ENCODE assay signal across 8 cellular contexts in the genomic region with DNA sequence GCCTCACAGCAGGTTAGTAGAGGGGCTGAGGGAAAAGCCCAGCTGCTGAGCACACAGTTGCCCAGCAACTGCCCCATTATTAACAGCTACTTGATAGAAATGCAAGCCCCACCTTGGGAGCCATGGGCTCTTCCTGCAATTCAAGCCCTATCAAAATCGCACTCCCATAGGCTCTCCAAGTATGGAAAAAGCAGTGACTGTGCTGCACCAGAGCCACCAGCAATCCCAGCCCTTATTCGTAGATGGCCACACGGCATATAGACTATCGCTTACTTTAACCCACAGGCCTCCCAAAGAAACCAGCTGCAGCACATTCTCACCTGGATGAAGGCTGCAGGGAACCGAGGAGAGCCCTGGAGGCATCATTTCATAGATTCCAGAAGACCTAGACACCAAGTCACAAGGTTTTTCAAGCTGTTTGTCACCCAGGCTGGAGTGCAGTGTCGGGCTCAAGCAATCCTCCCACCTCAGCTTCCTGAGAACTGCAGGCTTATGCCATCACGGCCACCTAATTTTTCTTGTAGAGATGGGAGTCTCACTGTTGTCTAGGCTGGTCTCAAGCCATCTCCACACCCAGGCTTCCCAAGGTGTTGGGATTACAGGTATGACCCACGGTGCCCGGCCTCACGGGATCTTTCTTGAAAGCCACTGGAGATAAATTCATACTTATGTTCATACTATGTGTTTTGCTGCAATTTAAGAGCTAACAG. TPM values are rescaled to one million over a fixed set of nuclear protein-coding genes. Genes with fewer than 3 reads are reported as not detected.
DNase-seq lines count a peak whose midpoint lies in the region; ATAC-seq and TF ChIP-seq lines count a peak whose summit lies in the region.

No MANE protein-coding gene starts in this region.

- H4K8ac ChIP-seq in H9 (replicated peaks; ENCODE audit: insufficient read length, low read depth, low read length) = no peak overlapping the region

- CTCF ChIA-PET in A673 (lab: Charles Lee) = no interaction called here

- H3K23ac ChIP-seq in H9 (ENCODE audit: insufficient read length, low read depth, low read length) = no peak overlapping the region

- no peak overlapping the region for H2BK120ac ChIP-seq in H9 (ENCODE audit: low read depth, low read length, poor library complexity, severe bottlenecking)

- no CpG with 5 or more reads among the region's 10 CpGs for WGBS in H9 (ENCODE audit: extremely low coverage, insufficient read length, low lambda C conversion rate)

- H3K9me3 ChIP-seq in A673 (ENCODE audit: low read depth, low read length, poor library complexity, severe bottlenecking) (no peaks in the 10 kb centered on the region), H9 (ENCODE audit: control insufficient read depth, low read depth, low read length) (no peaks in the 10 kb centered on the region), T-helper 17 cell (ENCODE audit: control insufficient read depth, low read length, poor library complexity, severe bottlenecking) (no peaks in the 10 kb centered on the region), iPS-18a (ENCODE audit: control insufficient read depth, low read depth, low read length) (no peaks in the 10 kb centered on the region)

- H3K36me3 ChIP-seq in A673 (ENCODE audit: insufficient read depth, low read length, poor library complexity, severe bottlenecking) (peaks cover 60% of the 10 kb centered on the region), iPS-18a (ENCODE audit: control insufficient read depth, low read depth, low read length) (peaks cover 60% of the 10 kb centered on the region)

- H2AFZ ChIP-seq in H9 (ENCODE audit: low read length) = no peak overlapping the region

- H3K79me2 ChIP-seq in H9 (ENCODE audit: insufficient read depth, low read length) = no peaks in the 10 kb centered on the region

- H2AK5ac ChIP-seq in H9 (ENCODE audit: insufficient read length, low read length) = no peak overlapping the region

- H4K20me1 ChIP-seq in H9 (ENCODE audit: control insufficient read depth, insufficient read depth, insufficient read length) = no peaks in the 10 kb centered on the region

- no peaks in the 10 kb centered on the region for H3K9me3 Mint-ChIP-seq in H9

- peak overlapping the region in 1 of 2 experiments; percentile 18; a peak in 1 of 5 replicates for H3K4me3 Mint-ChIP-seq in H9
- peak overlapping the region; percentile 25 for H3K4me3 Mint-ChIP-seq in T-helper 17 cell

- intact Hi-C loops in A673 (cut with micrococcal nuclease; ENCODE audit: unreplicated experiment) = loop anchor here (2.0 kb wide), 1 partner anchor 226 kb away; no protein-coding TSS in a partner anchor

- peak overlapping the region; percentile 48 to 97 (median 96); a peak in 4 of 7 replicates for H3K27ac Mint-ChIP-seq in H9
- peak overlapping the region; percentile 96 for H3K27ac Mint-ChIP-seq in T-helper 17 cell

- no peak overlapping the region for H3K4me3 ChIP-seq in A673 (ENCODE audit: low read depth, low read length, poor library complexity, severe bottlenecking)
- no peak overlapping the region for H3K4me3 ChIP-seq in iPS-18a (ENCODE audit: low read length)

- H3K4me2 ChIP-seq in H9 (ENCODE audit: insufficient read depth, insufficient read length, low read length) = no peak overlapping the region

- H3K27ac ChIP-seq in A673 (ENCODE audit: low read depth, low read length, poor library complexity, severe bottlenecking) = peak overlapping the region; percentile 10
- H3K27ac ChIP-seq in H9 (ENCODE audit: insufficient read length, low read depth, low read length) = no peak overlapping the region
- H3K27ac ChIP-seq in iPS-18a (ENCODE audit: low read length) = peak overlapping the region; percentile 77

- H2BK15ac ChIP-seq in H9 (ENCODE audit: low read depth, low read length) = no peak overlapping the region

- H3K79me1 ChIP-seq in H9 (ENCODE audit: insufficient read depth, low read depth, low read length, poor library complexity, severe bottlenecking) = no peaks in the 10 kb centered on the region

- no TSS peak for BruUV-seq in A673 (replicated peaks; lab: Mats Ljungman, UMichigan)

- ATAC-seq in T-helper 17 cell = peak; percentile 10
- no peak for ATAC-seq in GM18909 (IDR thresholded peaks at IDR 0.05; ENCODE audit: poor library complexity, unreplicated experiment)
- ATAC-seq in HG03342 (IDR thresholded peaks at IDR 0.05; ENCODE audit: unreplicated experiment) = no peak
- ATAC-seq in HG02798 (IDR thresholded peaks at IDR 0.05; ENCODE audit: poor library complexity, unreplicated experiment) = no peak

- H4K5ac ChIP-seq in H9 (ENCODE audit: insufficient read length, low read depth, low read length) = no peak overlapping the region

- no peak overlapping the region for H4K91ac ChIP-seq in H9 (ENCODE audit: insufficient read length, low read depth, low read length)

- TF ChIP-seq CTCF in A673 (conservative IDR thresholded peaks at IDR 0.05; ENCODE audit: low read depth, low read length) (no peak), H9 (conservative IDR thresholded peaks at IDR 0.05) (no peak)

- no peak overlapping the region for H3K56ac ChIP-seq in H9 (ENCODE audit: insufficient read length, low read depth, low read length)

- H2BK12ac ChIP-seq in H9 (ENCODE audit: insufficient read length, low read depth, low read length) = no peak overlapping the region

- no peaks in the 10 kb centered on the region for H3K23me2 ChIP-seq in H9 (ENCODE audit: insufficient read length, low read depth, low read length, poor library complexity, severe bottlenecking)

- no peaks in the 10 kb centered on the region; the same call in 1 of the 2 replicates for H3K27me3 Mint-ChIP-seq in H9 (ENCODE audit: low read depth)
- H3K27me3 Mint-ChIP-seq in T-helper 17 cell = no peaks in the 10 kb centered on the region

- POLR2A ChIA-PET in A673 (lab: Charles Lee; ENCODE audit: low non-redundant PET) = interaction anchor here (0.6 to 0.9 kb wide), 2 partner anchors 13 to 18 kb away, joined by 3 read pairs; no protein-coding TSS in a partner anchor

- H3K9ac ChIP-seq in H9 (ENCODE audit: extremely low read depth, insufficient read length, low read length) (no peak overlapping the region), iPS-18a (ENCODE audit: low read length) (peak overlapping the region; percentile 14)

- H3K14ac ChIP-seq in H9 (ENCODE audit: insufficient read depth, low read length) = no peak overlapping the region

- H3K4ac ChIP-seq in H9 (ENCODE audit: low read depth, low read length) = no peak overlapping the region

- DNase-seq in A673 (ENCODE audit: low spot score) = no peak
- DNase-seq in H9 = peak; percentile 65
- DNase-seq in T-helper 17 cell = no peak
- no peak for DNase-seq in NCI-H446 (lab: John Stamatoyannopoulos, UW)

- H2BK5ac ChIP-seq in H9 (ENCODE audit: insufficient read length, low read length) = no peak overlapping the region

- H3K18ac ChIP-seq in H9 (ENCODE audit: insufficient read length, low read depth, low read length) = peak overlapping the region; percentile 11

- H3K36me3 Mint-ChIP-seq in H9 (ENCODE audit: insufficient read depth in 1 of 3, low read depth in 3 of 3) (peaks cover 49 to 75% (median 56%) of the 10 kb centered on the region in 3 experiments), T-helper 17 cell (ENCODE audit: low read depth) (peaks cover 8% of the 10 kb centered on the region)

- no peak overlapping the region for H3T11ph ChIP-seq in H9 (ENCODE audit: low read length)

- H3K4me1 Mint-ChIP-seq in H9 (peaks cover 21 to 25% of the 10 kb centered on the region in 2 experiments), T-helper 17 cell (peaks cover 23% of the 10 kb centered on the region)

- H3K4me1 ChIP-seq in A673 (ENCODE audit: insufficient read depth, low read length, poor library complexity, severe bottlenecking) (no peaks in the 10 kb centered on the region), H9 (ENCODE audit: insufficient read depth, low read length) (no peaks in the 10 kb centered on the region), iPS-18a (ENCODE audit: control insufficient read depth, low read depth, low read length) (peaks cover 11% of the 10 kb centered on the region)

- no peak overlapping the region for H2BK20ac ChIP-seq in H9 (ENCODE audit: low read depth, low read length, poor library complexity, severe bottlenecking)

- H3K27me3 ChIP-seq in A673 (replicated peaks; ENCODE audit: insufficient read depth, low read depth, low read length, poor library complexity) (no peaks in the 10 kb centered on the region), H9 (ENCODE audit: insufficient read depth, low read length) (no peaks in the 10 kb centered on the region), iPS-18a (ENCODE audit: control insufficient read depth, insufficient read depth, low read length) (no peaks in the 10 kb centered on the region)

RNA-seq across cellular contexts. Expression of a gene that starts 11.3 kb away (rescaled TPM):
- total RNA-seq in A673 (2021) (1,186 and 1,328 TPM in 2 replicates), H9 (2021) (1,269 and 1,271 TPM in 2 replicates), T-helper 17 cell (100 to 1,000 TPM; 385 to 428 TPM)

RNA-seq across cellular contexts. Expression of a gene that starts 57.4 kb away (rescaled TPM):
- total RNA-seq in A673 (2021) (0.09 TPM in 1 of 2 replicates, not detected in the other), H9 (2021) (39.1 and 42.2 TPM in 2 replicates), T-helper 17 cell (under 1 TPM; 0.22 to 0.37 TPM)

Comparison
In these comparisons a context has a peak if more than half of its experiments do, and no peak if none do; other contexts are left out.
1. RNA of a gene that starts 57.4 kb away (total RNA-seq): 39.1 to 42.2 TPM in H9; 0.22 to 0.37 TPM in T-helper 17 cell and 0.09 TPM in A673; every median in the first group is over 10 times any median in the second.